12 cellular contexts compared by ENCODE assay signal in genomic region chr16:73043828-73044493, GRCh38. TPM values are rescaled to one million over a fixed set of nuclear protein-coding genes. Genes with fewer than 3 reads are reported as not detected.
DNase-seq lines count a peak whose midpoint lies in the region; ATAC-seq and TF ChIP-seq lines count a peak whose summit lies in the region.
"Had no signal": no experiment of that assay in that cellular context is flagged by ENCODE, and none has a peak within 500 bp of the region (broad histone marks: within the 10 kb centered on the region; RNA-seq: fewer than 3 reads in every experiment).

No MANE protein-coding gene starts in this region.

- no peak overlapping the region for H3K23ac ChIP-seq in trophoblast cell (ENCODE audit: low read length)

- H3K9me3 ChIP-seq in A673 (ENCODE audit: low read depth, low read length, poor library complexity, severe bottlenecking): no peaks in the 10 kb centered on the region
- H3K9me3 ChIP-seq in PC-9 (ENCODE audit: insufficient read depth, low read depth): no peaks in the 10 kb centered on the region
- no peaks in the 10 kb centered on the region for H3K9me3 ChIP-seq in fibroblast of lung (ENCODE audit: control insufficient read depth, insufficient read depth, low read depth, low read length)
- no peaks in the 10 kb centered on the region for H3K9me3 ChIP-seq in trophoblast cell (ENCODE audit: insufficient read depth, low read depth, low read length)
- no peaks in the 10 kb centered on the region for H3K9me3 ChIP-seq in testis
- H3K9me3 ChIP-seq: breast epithelium, ovary had no signal

- WGBS in trophoblast cell (ENCODE audit: extremely low coverage, insufficient coverage, insufficient read length): no CpG with 5 or more reads among the region's 7 CpGs
- 73 to 81% methylated on average over 7 of the region's 7 CpGs for WGBS in testis, 2 donors

- H3K4me1 ChIP-seq in A673 (ENCODE audit: insufficient read depth, low read length, poor library complexity, severe bottlenecking): peaks cover 51% of the 10 kb centered on the region
- H3K4me1 ChIP-seq in PC-9 (replicated peaks; ENCODE audit: insufficient read depth): peaks cover 43% of the 10 kb centered on the region
- H3K4me1 ChIP-seq in fibroblast of lung (ENCODE audit: control insufficient read depth, extremely low read depth, insufficient read depth, low read length): peaks cover 19% of the 10 kb centered on the region
- H3K4me1 ChIP-seq in trophoblast cell (ENCODE audit: control insufficient read depth in 1 of 2, insufficient read depth in 2 of 2, low read length in 2 of 2): peaks cover 24 to 39% of the 10 kb centered on the region in 2 experiments
- H3K4me1 ChIP-seq in testis: peaks cover 11% of the 10 kb centered on the region

- no peak for TF ChIP-seq POLR2A in testis (IDR thresholded peaks at IDR 0.05)
- TF ChIP-seq POLR2A in GM18505 (IDR thresholded peaks at IDR 0.05; ENCODE audit: borderline replicate concordance, extremely low read depth, insufficient read depth, insufficient read length): no peak

- peak overlapping the region; percentile 27 for H2BK5ac ChIP-seq in trophoblast cell (ENCODE audit: low read depth, low read length, poor library complexity)

- H3K18ac ChIP-seq in trophoblast cell (ENCODE audit: low read length): no peak overlapping the region

- no peak overlapping the region for H2AK5ac ChIP-seq in trophoblast cell (ENCODE audit: low read length)

- H3K36me3 ChIP-seq in A673 (ENCODE audit: insufficient read depth, low read length, poor library complexity, severe bottlenecking): no peaks in the 10 kb centered on the region
- no peaks in the 10 kb centered on the region for H3K36me3 ChIP-seq in PC-9 (ENCODE audit: low read depth)
- no peaks in the 10 kb centered on the region for H3K36me3 ChIP-seq in fibroblast of lung (ENCODE audit: control insufficient read depth, insufficient read depth, low read length)
- H3K36me3 ChIP-seq in trophoblast cell (ENCODE audit: control insufficient read depth in 1 of 2, insufficient read depth in 2 of 2, low read length in 2 of 2): no peaks in the 10 kb centered on the region
- H3K36me3 ChIP-seq in testis (ENCODE audit: low read depth, missing control alignments): no peaks in the 10 kb centered on the region
- H3K36me3 ChIP-seq: breast epithelium, ovary had no signal

- H3K79me2 ChIP-seq in PC-9 (ENCODE audit: low read depth) (peaks cover 89% of the 10 kb centered on the region), fibroblast of lung (ENCODE audit: control insufficient read depth, insufficient read depth, low read length) (peaks cover 90% of the 10 kb centered on the region), trophoblast cell (ENCODE audit: control insufficient read depth, insufficient read depth, low read length, poor library complexity) (peaks cover 25% of the 10 kb centered on the region)

- no peak for ATAC-seq in GM18505 (IDR thresholded peaks at IDR 0.05; ENCODE audit: unreplicated experiment)
- no peak for ATAC-seq in GM19452 (IDR thresholded peaks at IDR 0.05; ENCODE audit: unreplicated experiment)
- ATAC-seq: activated T-cell treated with anti-CD3 and anti-CD28 coated beads, Interleukin-2, amount 50 U/mL, for 4 hours had no signal

- H3K4me2 ChIP-seq in PC-9 (peak overlapping the region; percentile 53; the same call in 1 of the 2 replicates), fibroblast of lung (ENCODE audit: extremely low read depth, insufficient read depth, low read length) (peak overlapping the region; percentile 59), trophoblast cell (ENCODE audit: low read length) (peak overlapping the region; percentile 35)

- no TSS peak for BruUV-seq in A673 (replicated peaks; lab: Mats Ljungman, UMichigan)
- no TSS peak for BruUV-seq in PC-9 (replicated peaks; lab: Mats Ljungman, UMichigan)

- H3K14ac ChIP-seq in trophoblast cell (ENCODE audit: low read length): no peak overlapping the region

- no peaks in the 10 kb centered on the region for H3K9me2 ChIP-seq in PC-9 (ENCODE audit: insufficient read depth)

- H3K4me3 ChIP-seq in A673 (ENCODE audit: low read depth, low read length, poor library complexity, severe bottlenecking) (no peak overlapping the region), PC-9 (no peak overlapping the region), fibroblast of lung (replicated peaks in 1 of 4; ENCODE audit: control extremely low read depth in 1 of 4, insufficient read depth in 1 of 4, low read depth in 3 of 4, low read length in 4 of 4) (peak overlapping the region in 1 of 4 experiments; percentile 2), trophoblast cell (ENCODE audit: low read depth, low read length) (no peak overlapping the region), testis (no peak overlapping the region)
- H3K4me3 ChIP-seq: breast epithelium, ovary had no signal

- no peak overlapping the region for H2BK12ac ChIP-seq in trophoblast cell (ENCODE audit: low read length)

- H3F3A ChIP-seq in PC-9 (ENCODE audit: insufficient read depth, low read depth): peaks cover 27% of the 10 kb centered on the region

- no peaks in the 10 kb centered on the region for H3K27me3 ChIP-seq in A673 (replicated peaks; ENCODE audit: insufficient read depth, low read depth, low read length, poor library complexity)
- no peaks in the 10 kb centered on the region for H3K27me3 ChIP-seq in PC-9 (ENCODE audit: insufficient read depth, low read depth)
- H3K27me3 ChIP-seq in fibroblast of lung (ENCODE audit: control insufficient read depth, insufficient read depth, low read length): no peaks in the 10 kb centered on the region
- no peaks in the 10 kb centered on the region for H3K27me3 ChIP-seq in trophoblast cell (ENCODE audit: insufficient read depth, low read length)
- no peaks in the 10 kb centered on the region for H3K27me3 ChIP-seq in testis
- H3K27me3 ChIP-seq: breast epithelium, ovary had no signal

- H2AFZ ChIP-seq in PC-9 (no peak overlapping the region), fibroblast of lung (ENCODE audit: low read length) (no peak overlapping the region), trophoblast cell (ENCODE audit: insufficient read depth, low read length, poor library complexity) (no peak overlapping the region)

- H4K20me1 ChIP-seq in PC-9 (ENCODE audit: insufficient read depth) (no peaks in the 10 kb centered on the region), fibroblast of lung (ENCODE audit: control insufficient read depth, extremely low read depth, insufficient read depth, low read length) (no peaks in the 10 kb centered on the region)

- DNase-seq in A673 (ENCODE audit: low spot score): no peak
- no peak for DNase-seq in PC-9
- DNase-seq in fibroblast of lung (ENCODE audit: low read depth in 2 of 2): peak in 1 of 2 donors; percentile 77
- peak in 1 of 2 donors; percentile 82 for DNase-seq in trophoblast cell
- DNase-seq in testis: no peak
- DNase-seq in NCI-H1417 (lab: John Stamatoyannopoulos, UW): no peak
- DNase-seq: activated T-cell treated with anti-CD3 and anti-CD28 coated beads, Interleukin-2, amount 50 U/mL, for 4 hours; ovary; stimulated activated CD4-positive, alpha-beta T cell treated with anti-CD3 and anti-CD28 coated beads, Interleukin-4, amount 100 ng/mL, for 1 hour had no signal

- peaks cover 33% of the 10 kb centered on the region for H3K79me1 ChIP-seq in trophoblast cell (ENCODE audit: low read length)

- CTCF ChIA-PET in A673 (lab: Charles Lee) (no interaction called here), PC-9 (lab: Charles Lee) (no interaction called here)

- H4K8ac ChIP-seq in trophoblast cell (ENCODE audit: low read depth, low read length): no peak overlapping the region

- H3K9ac ChIP-seq in fibroblast of lung (ENCODE audit: insufficient read depth, low read length) (no peak overlapping the region), trophoblast cell (ENCODE audit: low read length) (no peak overlapping the region)

- H4K91ac ChIP-seq in trophoblast cell (ENCODE audit: low read depth, low read length): peak overlapping the region; percentile 17

- H4K12ac ChIP-seq in trophoblast cell (ENCODE audit: low read depth, low read length): no peak overlapping the region

- no peak for TF ChIP-seq CTCF in A673 (conservative IDR thresholded peaks at IDR 0.05; ENCODE audit: low read depth, low read length)
- no peak for TF ChIP-seq CTCF in PC-9 (conservative IDR thresholded peaks at IDR 0.05)
- TF ChIP-seq CTCF in fibroblast of lung (conservative IDR thresholded peaks at IDR 0.05 in 1 of 2, IDR thresholded peaks at IDR 0.05 in 1 of 2; ENCODE audit: low read depth in 1 of 2, low read length in 2 of 2): no peak
- no peak for TF ChIP-seq CTCF in testis (IDR thresholded peaks at IDR 0.05)

- H3K27ac ChIP-seq in A673 (ENCODE audit: low read depth, low read length, poor library complexity, severe bottlenecking) (peak overlapping the region; percentile 15), PC-9 (no peak overlapping the region), fibroblast of lung (ENCODE audit: insufficient read depth, low read length) (peak overlapping the region; percentile 70), trophoblast cell (ENCODE audit: low read depth, low read length) (peak overlapping the region; percentile 71), testis (no peak overlapping the region)
- H3K27ac ChIP-seq: ovary had no signal

- no peak overlapping the region for H2BK120ac ChIP-seq in trophoblast cell (ENCODE audit: insufficient read depth, low read length, poor library complexity)

- POLR2A ChIA-PET in A673 (lab: Charles Lee; ENCODE audit: low non-redundant PET): no interaction called here
- POLR2A ChIA-PET in PC-9 (lab: Charles Lee; ENCODE audit: unreplicated experiment): interaction anchor here (0.6 kb wide), 2 partner anchors 11 to 200 kb away, joined by 3 to 5 read pairs; no protein-coding TSS in a partner anchor

- H3K4ac ChIP-seq in trophoblast cell (ENCODE audit: low read depth, low read length): peak overlapping the region; percentile 46

- intact Hi-C loops in A673 (cut with micrococcal nuclease; ENCODE audit: unreplicated experiment): loop anchor here (10.0 kb wide), 1 partner anchor 509 kb away; no protein-coding TSS in a partner anchor
- intact Hi-C loops in PC-9 (cut with micrococcal nuclease; ENCODE audit: unreplicated experiment): no loop called here
- intact Hi-C loops in testis (cut with DNase I; ENCODE audit: low total_unique reads): no loop called here

RNA-seq across cellular contexts. Expression of gene ZFHX3, which starts 4.0 kb away (rescaled TPM):
- total RNA-seq in A673 (2021) (21.7 and 21.8 TPM in 2 replicates), PC-9 (2021) (20.5 and 23.1 TPM in 2 replicates), fibroblast of lung (5.4 and 7.3 TPM in 2 replicates), testis (10 to 100 TPM; 15.7 to 19.9 TPM)
- polyA plus RNA-seq in fibroblast of lung (4.4 and 4.7 TPM in 2 replicates), testis (ENCODE audit: insufficient read depth, low read depth, low replicate concordance) (3.3 TPM)
- polyA plus RNA-seq in fibroblast of lung (2012): 4.3 and 8.5 TPM in 2 replicates
- polyA minus RNA-seq in fibroblast of lung (ENCODE audit: low replicate concordance): 21.6 and 25.3 TPM in 2 replicates
- 36.4 and 36.5 TPM in 2 replicates for polyA plus RNA-seq in trophoblast cell (2013)

Comparison
In these comparisons a context has a peak if more than half of its experiments do, and no peak if none do; other contexts are left out.
1. H3K27ac ChIP-seq: peak in A673 (single experiment), fibroblast of lung (single experiment) and trophoblast cell (single experiment); none in PC-9 (single experiment) and testis (0 of 2).
2. Peak in every context shown above with its lines, with median percentiles within 50 percentile points of each other: H3K4me2 ChIP-seq.